8 cellular contexts compared by ENCODE assay signal in genomic region chr1:24503870-24504523, GRCh38. TPM values are rescaled to one million over a fixed set of nuclear protein-coding genes. Genes with fewer than 3 reads are reported as not detected.
DNase-seq lines count a peak whose midpoint lies in the region; ATAC-seq and TF ChIP-seq lines count a peak whose summit lies in the region.

No MANE protein-coding gene starts in this region.

- peaks cover 15% of the 10 kb centered on the region for H3K4me1 Mint-ChIP-seq in mesothelial cell of epicardium

- TF ChIP-seq CTCF in left ventricle myocardium inferior (IDR thresholded peaks at IDR 0.05; ENCODE audit: borderline replicate concordance): no peak
- no peak for TF ChIP-seq CTCF in astrocyte of the cerebellum (IDR thresholded peaks at IDR 0.05; ENCODE audit: low read depth, low read length, missing control alignments)
- TF ChIP-seq CTCF in mesothelial cell of epicardium (IDR thresholded peaks at IDR 0.05; ENCODE audit: unreplicated experiment): no peak

- intact Hi-C loops in left ventricle myocardium inferior (cut with micrococcal nuclease) (loop anchor here (10.0 kb wide), 1 partner anchor 99 kb away; no protein-coding TSS in a partner anchor), left cardiac atrium (cut with DNase I) (loop anchor here in 1 of 2 donors (5.0 kb wide), 1 partner anchor 87 kb away; the partner anchor contains the start of gene NIPAL3)

- H3K27ac ChIP-seq in left ventricle myocardium inferior (replicated peaks) (no peak overlapping the region), urinary bladder (ENCODE audit: low read depth) (no peak overlapping the region)

- 80% methylated on average over 7 of the region's 7 CpGs for WGBS in urinary bladder

- H3K4me3 Mint-ChIP-seq in mesothelial cell of epicardium: peak overlapping the region; percentile 90

- no peaks in the 10 kb centered on the region for H3K27me3 ChIP-seq in left ventricle myocardium inferior (ENCODE audit: low read depth)

- peak overlapping the region; percentile 86 for H3K4me3 ChIP-seq in left ventricle myocardium inferior
- peak overlapping the region; percentile 68 for H3K4me3 ChIP-seq in astrocyte of the cerebellum (ENCODE audit: low read depth, low read length)
- peak overlapping the region; percentile 82 for H3K4me3 ChIP-seq in urinary bladder (ENCODE audit: low read depth, low read length)

- H3K27me3 Mint-ChIP-seq in mesothelial cell of epicardium (ENCODE audit: low read depth): peaks cover 26% of the 10 kb centered on the region

- H3K9me3 Mint-ChIP-seq in mesothelial cell of epicardium: peaks cover 2% of the 10 kb centered on the region

- no peaks in the 10 kb centered on the region for H3K9me3 ChIP-seq in left ventricle myocardium inferior (replicated peaks)

- H3K27ac Mint-ChIP-seq in mesothelial cell of epicardium: no peak overlapping the region

- H3K4me1 ChIP-seq in left ventricle myocardium inferior (peaks cover 26% of the 10 kb centered on the region), urinary bladder (ENCODE audit: insufficient read depth) (peaks cover 2% of the 10 kb centered on the region)

- ATAC-seq in left cardiac atrium: no peak
- ATAC-seq in GM18909 (IDR thresholded peaks at IDR 0.05; ENCODE audit: poor library complexity, unreplicated experiment): no peak

- in situ Hi-C loops in astrocyte of the cerebellum (cut with HindIII; ENCODE audit: low sequenced_read_pairs): no loop called here

- H3K36me3 Mint-ChIP-seq in mesothelial cell of epicardium: no peaks in the 10 kb centered on the region

- H3K36me3 ChIP-seq in left ventricle myocardium inferior: no peaks in the 10 kb centered on the region
- H3K36me3 ChIP-seq in urinary bladder (ENCODE audit: insufficient read depth): no peaks in the 10 kb centered on the region

- DNase-seq in left ventricle myocardium inferior (no peak), left cardiac atrium (no peak), astrocyte of the cerebellum (ENCODE audit: low read depth) (no peak), mesothelial cell of epicardium (ENCODE audit: low spot score in 2 of 2, unreplicated experiment in 2 of 2) (no peak), NCI-H2227 treated with DMSO at 0.1 percent for 48 hours (lab: John Stamatoyannopoulos, UW) (no peak), DMS53 treated with DMSO at 0.1 percent for 48 hours (lab: John Stamatoyannopoulos, UW; ENCODE audit: unreplicated experiment) (no peak)

RNA-seq across cellular contexts. Expression of gene RCAN3, which starts 1.4 kb away (rescaled TPM):
- total RNA-seq in left ventricle myocardium inferior (4.9 TPM), left cardiac atrium (1 to 10 TPM; 5.8 to 6.1 TPM), mesothelial cell of epicardium (9.5 to 14.7 TPM (median 11.8 TPM) in 3 replicates), urinary bladder (8.6 TPM)
- polyA plus RNA-seq in urinary bladder: 2.6 TPM

RNA-seq across cellular contexts. Expression of gene NCMAP, which starts 51.9 kb away (rescaled TPM):
- total RNA-seq in left ventricle myocardium inferior: 0.11 TPM
- under 1 TPM; 0.16 to 0.18 TPM for total RNA-seq in left cardiac atrium
- 0.31 to 0.51 TPM (median 0.38 TPM) in 3 replicates for total RNA-seq in mesothelial cell of epicardium
- total RNA-seq in urinary bladder: 0.16 TPM
- 0.20 TPM for polyA plus RNA-seq in urinary bladder
